32 cellular contexts compared by ENCODE assay signal in the genomic region with DNA sequence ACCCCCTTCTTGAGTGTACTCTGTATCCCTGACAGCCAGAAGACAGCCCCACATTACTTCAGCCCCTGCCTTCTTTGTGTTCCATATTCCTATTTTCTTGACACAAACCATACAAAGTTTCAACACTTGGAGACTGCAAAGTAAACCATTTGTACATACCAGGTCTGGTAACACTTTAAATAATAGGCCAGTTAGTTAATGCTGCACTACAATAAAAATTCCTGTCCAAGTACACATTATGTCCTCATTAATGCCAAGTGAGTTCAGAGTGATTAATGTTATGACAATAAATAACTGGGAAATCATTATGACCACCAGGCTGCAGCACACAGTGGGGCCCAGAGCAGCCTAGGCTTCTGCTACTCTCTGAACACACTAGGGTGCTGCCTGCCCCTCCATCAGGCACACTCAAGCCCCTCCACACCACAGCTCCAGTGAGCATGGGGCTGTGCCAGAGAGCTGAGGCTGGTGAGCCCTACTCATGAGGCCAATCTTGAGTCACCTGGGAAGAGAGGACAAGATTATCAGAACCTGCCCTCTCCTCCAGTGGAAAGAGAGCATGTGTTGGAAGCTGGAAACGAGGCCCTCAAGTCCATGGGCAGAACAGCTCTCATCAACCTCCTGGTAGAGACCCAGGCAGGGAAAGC.
"Had no signal": no experiment of that assay in that cellular context is flagged by ENCODE, and none has a peak within 500 bp of the region (broad histone marks: within the 10 kb centered on the region; RNA-seq: fewer than 3 reads in every experiment).

No MANE protein-coding gene starts in this region.

- ATAC-seq: activated CD8-positive, alpha-beta T cell treated with anti-CD3 and anti-CD28 coated beads for 36 hours; left lung; lower lobe of right lung; mucosa of descending colon; natural killer cell treated with Interleukin-12 subunit alpha and Interleukin-12 subunit beta and Interleukin-15 and Interleukin-18, amount 100 ng/mL, for 72 hours; stimulated activated memory B cell treated with anti-CD40 and anti-IgM and Interleukin-4, amounts not matched to agents 10 μg/mL and 1 μg/mL and 100 μg/mL, for 72 hours; T-helper 17 cell had no signal

- H3K4me2 ChIP-seq: smooth muscle cell had no signal

- DNase-seq: activated CD4-positive, alpha-beta T cell treated with anti-CD3 and anti-CD28 coated beads for 1 hour; activated CD4-positive, alpha-beta T cell treated with anti-CD3 and anti-CD28 coated beads, Interleukin-2, amount 10 ng/mL, durations not matched to agents 7 days and 5 days; activated CD8-positive, alpha-beta T cell treated with anti-CD3 and anti-CD28 coated beads for 36 hours; activated effector memory CD4-positive, alpha-beta T cell treated with Interleukin-2 at 50 U/mL for 16 hours; activated naive CD4-positive, alpha-beta T cell treated with Interleukin-2 at 50 U/mL for 16 hours; activated T-cell treated with anti-CD3 and anti-CD28 coated beads for 4 hours; anterior cingulate cortex; cerebellar nuclear complex; dorsolateral prefrontal cortex; effector memory CD4-positive, alpha-beta T cell; erythroblast; head of caudate nucleus; hypothalamus; immature natural killer cell; left lung; lower lobe of right lung; mesendoderm; mucosa of descending colon; stimulated activated CD4-positive, alpha-beta T cell treated with anti-CD3 and anti-CD28 coated beads, Interleukin-1b, Interleukin-23, amount 100 ng/mL, for 48 hours; stimulated activated CD4-positive, alpha-beta T cell treated with anti-CD3 and anti-CD28 coated beads, Interleukin-4, amount 100 ng/mL, for 4 hours; stimulated activated CD8-positive, alpha-beta memory T cell treated with anti-CD3 and anti-CD28 coated beads, Interleukin-4, amount 100 ng/mL, for 48 hours; T-helper 17 cell; T1000; testis; transverse colon; uterus had no signal

- H3K27ac ChIP-seq: cardiac muscle cell, coronary artery, dorsolateral prefrontal cortex, left lung, lower lobe of right lung, prostate gland, testis, transverse colon, uterus had no signal

- H3K9me3 ChIP-seq: lower lobe of right lung, mucosa of descending colon, prostate gland, testis, transverse colon, uterus had no signal

- H3K4me3 ChIP-seq: cardiac muscle cell, coronary artery, dorsolateral prefrontal cortex, left lung, lower lobe of right lung, mucosa of descending colon, prostate gland, smooth muscle cell, testis, transverse colon, uterus had no signal

- H3K27me3 ChIP-seq: cardiac muscle cell, dorsolateral prefrontal cortex, left lung, testis, transverse colon, uterus had no signal

- H3K36me3 ChIP-seq: cardiac muscle cell, left lung, lower lobe of right lung, prostate gland, transverse colon, uterus had no signal

- H3K4me1 ChIP-seq: left lung, lower lobe of right lung, testis, transverse colon, uterus had no signal
